ENCODE assay signal across 8 cellular contexts in genomic region chr7:139775829-139776266, GRCh38. TPM values are rescaled to one million over a fixed set of nuclear protein-coding genes. Genes with fewer than 3 reads are reported as not detected.
DNase-seq lines count a peak whose midpoint lies in the region; ATAC-seq and TF ChIP-seq lines count a peak whose summit lies in the region.

No MANE protein-coding gene starts in this region.

- H3K4me3 Mint-ChIP-seq in CD4-positive, alpha-beta T cell, result peak overlapping the region; percentile 98
- peak overlapping the region; percentile 96 for H3K4me3 Mint-ChIP-seq in T-helper 2 cell treated with Interferon-gamma antibody and Interleukin-4, amounts not matched to agents 5 μg/mL and 100 μg/mL, for 36 hours
- H3K4me3 Mint-ChIP-seq in MCF 10A (ENCODE audit: unreplicated experiment), result peak overlapping the region; percentile 96

- BruUV-seq in MCF 10A (replicated peaks; lab: Mats Ljungman, UMichigan), result no TSS peak

- peaks cover 68% of the 10 kb centered on the region for H3K4me1 Mint-ChIP-seq in CD4-positive, alpha-beta T cell (ENCODE audit: low read depth)
- peaks cover 56% of the 10 kb centered on the region for H3K4me1 Mint-ChIP-seq in T-helper 2 cell treated with Interferon-gamma antibody and Interleukin-4, amounts not matched to agents 5 μg/mL and 100 μg/mL, for 36 hours (ENCODE audit: low read depth)
- H3K4me1 Mint-ChIP-seq in MCF 10A (ENCODE audit: insufficient read depth, unreplicated experiment), result peaks cover 56% of the 10 kb centered on the region

- peak overlapping the region; percentile 80 for H3K27ac ChIP-seq in CD4-positive, alpha-beta T cell (ENCODE audit: low read depth, low read length)
- H3K27ac ChIP-seq in iPS-20b (ENCODE audit: low read length), result no peak overlapping the region

- H3K9me3 Mint-ChIP-seq in CD4-positive, alpha-beta T cell, result no peaks in the 10 kb centered on the region
- no peaks in the 10 kb centered on the region for H3K9me3 Mint-ChIP-seq in T-helper 2 cell treated with Interferon-gamma antibody and Interleukin-4, amounts not matched to agents 5 μg/mL and 100 μg/mL, for 36 hours
- H3K9me3 Mint-ChIP-seq in MCF 10A (ENCODE audit: unreplicated experiment), result no peaks in the 10 kb centered on the region

- H3K36me3 Mint-ChIP-seq in CD4-positive, alpha-beta T cell (ENCODE audit: low read depth), result peaks cover 34% of the 10 kb centered on the region
- peaks cover 13% of the 10 kb centered on the region for H3K36me3 Mint-ChIP-seq in T-helper 2 cell treated with Interferon-gamma antibody and Interleukin-4, amounts not matched to agents 5 μg/mL and 100 μg/mL, for 36 hours (ENCODE audit: low read depth)
- H3K36me3 Mint-ChIP-seq in MCF 10A (ENCODE audit: insufficient read depth, unreplicated experiment), result peaks cover 28% of the 10 kb centered on the region

- H3K36me3 ChIP-seq in iPS-20b (ENCODE audit: insufficient read depth, low read depth, low read length), result no peaks in the 10 kb centered on the region

- H3K27me3 ChIP-seq in CD4-positive, alpha-beta T cell (ENCODE audit: control insufficient read depth, insufficient read depth, low read length), result no peaks in the 10 kb centered on the region
- H3K27me3 ChIP-seq in iPS-20b (ENCODE audit: insufficient read depth, low read length), result peaks cover 40% of the 10 kb centered on the region

- no peaks in the 10 kb centered on the region for H3K27me3 Mint-ChIP-seq in CD4-positive, alpha-beta T cell
- peaks cover 15% of the 10 kb centered on the region for H3K27me3 Mint-ChIP-seq in T-helper 2 cell treated with Interferon-gamma antibody and Interleukin-4, amounts not matched to agents 5 μg/mL and 100 μg/mL, for 36 hours (ENCODE audit: low read depth)
- H3K27me3 Mint-ChIP-seq in MCF 10A (ENCODE audit: insufficient read depth, unreplicated experiment), result no peaks in the 10 kb centered on the region

- intact Hi-C loops in CD4-positive, alpha-beta T cell (cut with DNase I, micrococcal nuclease), result loop anchor here (1.0 to 10.0 kb wide), 7 partner anchors 8 to 619 kb away; partner anchors contain the start of gene SLC37A3 (in 1 of the 2)
- intact Hi-C loops in MCF 10A (cut with micrococcal nuclease), result loop anchor here (1.0 to 10.0 kb wide), 8 partner anchors 53 to 271 kb away; no protein-coding TSS in a partner anchor

- H3K27ac Mint-ChIP-seq in CD4-positive, alpha-beta T cell, result peak overlapping the region; percentile 92
- H3K27ac Mint-ChIP-seq in T-helper 2 cell treated with Interferon-gamma antibody and Interleukin-4, amounts not matched to agents 5 μg/mL and 100 μg/mL, for 36 hours, result peak overlapping the region; percentile 59
- peak overlapping the region; percentile 98 for H3K27ac Mint-ChIP-seq in MCF 10A (ENCODE audit: low read depth, unreplicated experiment)

- ATAC-seq in CD4-positive, alpha-beta T cell (ENCODE audit: poor library complexity), result peak; percentile 26
- peak; percentile 39 for ATAC-seq in GM21447 (IDR thresholded peaks at IDR 0.05; ENCODE audit: unreplicated experiment)

- DNase-seq in CD4-positive, alpha-beta T cell, result peak; percentile 35 to 51 (median 44)
- peak; percentile 67 to 87 (median 69) for DNase-seq in NCI-H1417 (lab: John Stamatoyannopoulos, UW)
- peak; percentile 42 for DNase-seq in T-helper 2 cell treated with Interferon-gamma antibody and Interleukin-4, amounts not matched to agents 5 μg/mL and 100 μg/mL, for 36 hours (ENCODE audit: low spot score)
- peak; percentile 83 for DNase-seq in MCF 10A (ENCODE audit: unreplicated experiment)
- DNase-seq in skeletal muscle cell (ENCODE audit: low read depth), result peak; percentile 63
- no peak for DNase-seq in ecto neural progenitor cell (ENCODE audit: low spot score)

- peaks cover 3% of the 10 kb centered on the region for H3K4me1 ChIP-seq in iPS-20b (ENCODE audit: insufficient read depth, low read length)

- POLR2A ChIA-PET in CD4-positive, alpha-beta T cell (lab: Charles Lee), result no interaction called here
- POLR2A ChIA-PET in MCF 10A (lab: Yijun Ruan, JAX), result interaction anchor here (6.7 kb wide), 1 partner anchor 43 kb away, joined by 72 read pairs; no protein-coding TSS in a partner anchor

- CTCF ChIA-PET in CD4-positive, alpha-beta T cell (lab: Charles Lee), result no interaction called here
- CTCF ChIA-PET in MCF 10A (lab: Yijun Ruan, JAX), result no interaction called here

- H3K9me3 ChIP-seq in CD4-positive, alpha-beta T cell (ENCODE audit: control insufficient read depth, low read length), result no peaks in the 10 kb centered on the region
- H3K9me3 ChIP-seq in iPS-20b (ENCODE audit: insufficient read depth, low read depth, low read length), result no peaks in the 10 kb centered on the region

- H3K4me3 ChIP-seq in iPS-20b (ENCODE audit: low read length) (peak overlapping the region; percentile 86), skeletal muscle cell (ENCODE audit: low read depth, low read length) (peak overlapping the region; percentile 75)

- TF ChIP-seq CTCF in CD4-positive, alpha-beta T cell (IDR thresholded peaks at IDR 0.05), result peak; percentile 68
- TF ChIP-seq CTCF in MCF 10A (IDR thresholded peaks at IDR 0.05; ENCODE audit: unreplicated experiment), result peak; percentile 73

- no peak overlapping the region for H3K9ac ChIP-seq in iPS-20b (ENCODE audit: low read depth, low read length)

RNA-seq across cellular contexts. Expression of gene HIPK2, which starts 1.9 kb away (rescaled TPM):
- total RNA-seq in CD4-positive, alpha-beta T cell, result 10 to 100 TPM; 36.5 to 37.0 TPM
- 64.3 and 93.9 TPM in 2 replicates for total RNA-seq in MCF 10A (2022)

RNA-seq across cellular contexts. Expression of gene TBXAS1, which starts 53.2 kb away (rescaled TPM):
- 1 to 10 TPM; 5.5 to 6.0 TPM for total RNA-seq in CD4-positive, alpha-beta T cell
- total RNA-seq in MCF 10A (2022), result 1.5 and 4.4 TPM in 2 replicates
